8 cellular contexts compared by ENCODE assay signal in the genomic region with DNA sequence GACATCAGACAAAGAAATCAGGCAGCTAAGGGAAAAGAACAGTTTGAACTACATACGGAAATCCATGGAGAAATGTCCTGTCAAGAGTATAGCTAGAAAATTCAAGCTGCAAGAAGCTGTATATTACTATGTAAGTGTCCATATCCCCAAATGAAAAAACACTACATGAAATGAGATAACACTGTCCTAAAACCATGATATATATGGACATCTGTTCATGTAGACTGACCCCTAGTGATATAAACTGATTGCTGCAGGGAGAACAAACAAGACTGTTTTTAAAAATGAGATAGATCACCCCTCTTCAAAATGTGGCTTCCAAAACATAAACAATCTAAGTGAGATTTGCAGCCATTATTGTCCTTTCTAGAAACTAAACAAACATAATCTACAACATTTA.
A peak's percentile ranks its signal among the peaks of the same experiment; 100 is the strongest.
DNase-seq lines count a peak whose midpoint lies in the region; ATAC-seq, FAIRE-seq and TF ChIP-seq lines count a peak whose summit lies in the region.

No MANE protein-coding gene starts in this region.

- H3K79me2 ChIP-seq in neural cell (replicated peaks; ENCODE audit: insufficient read depth, low read length) = no peaks in the 10 kb centered on the region

- no peaks in the 10 kb centered on the region for H3K36me3 Mint-ChIP-seq in activated T-cell treated with anti-CD3 and anti-CD28 coated beads, Interleukin-2, amount 50 U/mL, for 4 hours (ENCODE audit: insufficient read depth)

- peak; percentile 65 for TF ChIP-seq RAD21 in neural cell (conservative IDR thresholded peaks at IDR 0.05)

- H3K4me3 ChIP-seq in GM12864 (ENCODE audit: low read depth, low read length) (no peak overlapping the region), neural cell (ENCODE audit: low read length) (no peak overlapping the region)

- H3K4me2 ChIP-seq in neural cell (ENCODE audit: low read length) = no peak overlapping the region

- no peaks in the 10 kb centered on the region for H3K9me2 ChIP-seq in neural cell (ENCODE audit: insufficient read depth, low read length)

- TF ChIP-seq CTCF in GM12864 (IDR thresholded peaks at IDR 0.05; ENCODE audit: low read depth, low read length, missing control alignments) (peak; percentile 30), LNCAP (IDR thresholded peaks at IDR 0.05) (peak; percentile 82), neural cell (IDR thresholded peaks at IDR 0.05; ENCODE audit: poor library complexity, severe bottlenecking) (peak; percentile 65)

- H3F3A ChIP-seq in neural cell (ENCODE audit: insufficient read depth, low read length, poor library complexity, severe bottlenecking) = no peaks in the 10 kb centered on the region

- H3K27ac ChIP-seq in neural cell (ENCODE audit: low read length) = no peak overlapping the region

- H3K9me3 ChIP-seq in neural cell (ENCODE audit: low read length) = no peaks in the 10 kb centered on the region

- DNase-seq in GM12864 (ENCODE audit: low read depth) (no peak), astrocyte of the hippocampus (ENCODE audit: low read depth, low spot score) (peak; percentile 28), GM19239 (ENCODE audit: insufficient read length, low spot score) (no peak)
- DNase-seq in activated T-cell treated with anti-CD3 and anti-CD28 coated beads, Interleukin-2, amount 50 U/mL, for 4 hours = no peak
- DNase-seq in activated CD4-positive, alpha-beta T cell treated with anti-CD3 and anti-CD28 coated beads, Interleukin-2, amount 50 U/mL, for 4 hours = no peak

- H3K4me3 Mint-ChIP-seq in activated T-cell treated with anti-CD3 and anti-CD28 coated beads, Interleukin-2, amount 50 U/mL, for 4 hours = no peak overlapping the region

- no peak overlapping the region for H2AFZ ChIP-seq in neural cell (ENCODE audit: low read depth, low read length)

- H3K27me3 ChIP-seq in neural cell (ENCODE audit: insufficient read depth, low read depth, low read length) = no peaks in the 10 kb centered on the region

- ATAC-seq in activated T-cell treated with anti-CD3 and anti-CD28 coated beads, Interleukin-2, amount 50 U/mL, for 4 hours = no peak
- no peak for ATAC-seq in HG02763 (IDR thresholded peaks at IDR 0.05; ENCODE audit: unreplicated experiment)

- no peak overlapping the region for H3K9ac ChIP-seq in neural cell (ENCODE audit: low read length)

- H3K9me3 Mint-ChIP-seq in activated T-cell treated with anti-CD3 and anti-CD28 coated beads, Interleukin-2, amount 50 U/mL, for 4 hours = no peaks in the 10 kb centered on the region

- no peaks in the 10 kb centered on the region for H3K27me3 Mint-ChIP-seq in activated T-cell treated with anti-CD3 and anti-CD28 coated beads, Interleukin-2, amount 50 U/mL, for 4 hours (ENCODE audit: low read depth)

- no peaks in the 10 kb centered on the region for H4K20me1 ChIP-seq in neural cell (ENCODE audit: insufficient read depth)

- no peaks in the 10 kb centered on the region for H3K4me1 Mint-ChIP-seq in activated T-cell treated with anti-CD3 and anti-CD28 coated beads, Interleukin-2, amount 50 U/mL, for 4 hours (ENCODE audit: low read depth)

- H3K36me3 ChIP-seq in neural cell (ENCODE audit: insufficient read depth, low read length) = no peaks in the 10 kb centered on the region

- no peak for TF ChIP-seq EP300 in neural cell (conservative IDR thresholded peaks at IDR 0.05; ENCODE audit: poor library complexity, severe bottlenecking)

- FAIRE-seq in GM19239 (lab: Jason Lieb, UNC) = no peak

TF ChIP-seq in neural cell, 6 proteins besides CTCF, POLR2A, EP300 and RAD21:
- TF ChIP-seq MXI1 (conservative IDR thresholded peaks at IDR 0.05; ENCODE audit: poor library complexity, severe bottlenecking) = no peak
- peak; percentile 62 for TF ChIP-seq SMC3 (conservative IDR thresholded peaks at IDR 0.05; ENCODE audit: poor library complexity)
- TF ChIP-seq TAF1 (IDR thresholded peaks at IDR 0.05; ENCODE audit: low read depth) = no peak

Comparison
In these comparisons a context has a peak if more than half of its experiments do, and no peak if none do; other contexts are left out.
1. CTCF ChIP-seq: peak in every context shown above with its lines; median percentile 82 in LNCAP; 65 in neural cell; 30 in GM12864.